Comparison of ENCODE assay signal across 21 cellular contexts in the genomic region with DNA sequence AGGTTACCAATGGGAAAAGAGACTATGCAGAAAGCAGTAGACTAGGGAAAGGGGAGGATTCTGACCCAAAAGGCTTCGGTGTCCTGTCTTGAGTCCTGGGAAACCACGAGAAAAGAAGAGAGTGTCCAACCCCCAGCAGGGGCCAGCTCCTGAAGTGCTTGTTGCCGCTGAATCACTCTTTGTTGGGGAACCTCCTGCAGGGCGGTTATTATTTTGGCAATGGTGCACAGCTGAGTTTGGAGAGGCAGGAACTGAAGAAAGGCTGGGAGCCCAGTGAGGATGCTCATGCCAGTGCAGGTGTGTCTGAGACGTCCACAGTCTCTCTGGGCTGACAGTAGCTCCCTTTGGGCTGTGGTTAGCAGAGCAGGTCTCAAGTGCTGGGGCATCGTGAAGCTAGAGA.
DNase-seq lines count a peak whose midpoint lies in the region; ATAC-seq lines count a peak whose summit lies in the region.
"Had no signal": no experiment of that assay in that cellular context is flagged by ENCODE, and none has a peak within 500 bp of the region (broad histone marks: within the 10 kb centered on the region; RNA-seq: fewer than 3 reads in every experiment).

No MANE protein-coding gene starts in this region.

- no peaks in the 10 kb centered on the region for H3K27me3 Mint-ChIP-seq in activated T-helper 17 cell treated with anti-CD3 and anti-CD28 coated beads, Interleukin-2, amount 50 U/mL, for 72 hours
- no peaks in the 10 kb centered on the region for H3K27me3 Mint-ChIP-seq in natural killer cell treated with Interleukin-12 subunit alpha and Interleukin-12 subunit beta and Interleukin-15 and Interleukin-18, amount 100 ng/mL, for 72 hours

- ATAC-seq in activated T-helper 17 cell treated with anti-CD3 and anti-CD28 coated beads, Interleukin-2, amount 50 U/mL, for 72 hours (replicated peaks) = no peak
- no peak for ATAC-seq in natural killer cell treated with Interleukin-12 subunit alpha and Interleukin-12 subunit beta and Interleukin-15 and Interleukin-18, amount 100 ng/mL, for 72 hours
- no peak for ATAC-seq in HG02571 (IDR thresholded peaks at IDR 0.05; ENCODE audit: unreplicated experiment)
- ATAC-seq in activated naive CD4-positive, alpha-beta T cell treated with anti-CD3 and anti-CD28 coated beads, Interleukin-2, amount 50 U/mL, for 72 hours = no peak
- ATAC-seq: activated T-cell treated with anti-CD3 and anti-CD28 coated beads, Interleukin-2, amount 50 U/mL, for 72 hours; CD8-positive, alpha-beta T cell had no signal

- peaks cover 51% of the 10 kb centered on the region for H3K36me3 Mint-ChIP-seq in activated T-helper 17 cell treated with anti-CD3 and anti-CD28 coated beads, Interleukin-2, amount 50 U/mL, for 72 hours (ENCODE audit: low read depth)
- H3K36me3 Mint-ChIP-seq in natural killer cell treated with Interleukin-12 subunit alpha and Interleukin-12 subunit beta and Interleukin-15 and Interleukin-18, amount 100 ng/mL, for 72 hours = peaks cover 5% of the 10 kb centered on the region
- no peaks in the 10 kb centered on the region for H3K36me3 Mint-ChIP-seq in activated naive CD4-positive, alpha-beta T cell treated with anti-CD3 and anti-CD28 coated beads, Interleukin-2, amount 50 U/mL, for 72 hours

- no peak overlapping the region for H3K4me3 Mint-ChIP-seq in activated T-helper 17 cell treated with anti-CD3 and anti-CD28 coated beads, Interleukin-2, amount 50 U/mL, for 72 hours
- peak overlapping the region; percentile 46 for H3K4me3 Mint-ChIP-seq in natural killer cell treated with Interleukin-12 subunit alpha and Interleukin-12 subunit beta and Interleukin-15 and Interleukin-18, amount 100 ng/mL, for 72 hours
- H3K4me3 Mint-ChIP-seq: activated T-cell treated with anti-CD3 and anti-CD28 coated beads, Interleukin-2, amount 50 U/mL, for 72 hours; CD8-positive, alpha-beta T cell; HFFc6 had no signal

- no peaks in the 10 kb centered on the region for H3K9me3 Mint-ChIP-seq in activated T-helper 17 cell treated with anti-CD3 and anti-CD28 coated beads, Interleukin-2, amount 50 U/mL, for 72 hours
- H3K9me3 Mint-ChIP-seq in natural killer cell treated with Interleukin-12 subunit alpha and Interleukin-12 subunit beta and Interleukin-15 and Interleukin-18, amount 100 ng/mL, for 72 hours = no peaks in the 10 kb centered on the region
- H3K9me3 Mint-ChIP-seq in activated naive CD4-positive, alpha-beta T cell treated with anti-CD3 and anti-CD28 coated beads, Interleukin-2, amount 50 U/mL, for 72 hours = no peaks in the 10 kb centered on the region
- H3K9me3 Mint-ChIP-seq: activated T-cell treated with anti-CD3 and anti-CD28 coated beads, Interleukin-2, amount 50 U/mL, for 72 hours; CD8-positive, alpha-beta T cell; HFFc6 had no signal

- peaks cover 19% of the 10 kb centered on the region for H3K4me1 Mint-ChIP-seq in activated T-helper 17 cell treated with anti-CD3 and anti-CD28 coated beads, Interleukin-2, amount 50 U/mL, for 72 hours
- H3K4me1 Mint-ChIP-seq in natural killer cell treated with Interleukin-12 subunit alpha and Interleukin-12 subunit beta and Interleukin-15 and Interleukin-18, amount 100 ng/mL, for 72 hours (ENCODE audit: low read depth in 2 of 2) = peaks cover 46% of the 10 kb centered on the region in 2 donors

- DNase-seq in NCI-H748 (lab: John Stamatoyannopoulos, UW; ENCODE audit: unreplicated experiment) = peak; percentile 16
- DNase-seq in NCI-H748 treated with DMSO at 0.1 percent for 48 hours (lab: John Stamatoyannopoulos, UW) = no peak
- peak; percentile 32 for DNase-seq in Daoy (ENCODE audit: low read depth)
- DNase-seq in natural killer cell treated with Interleukin-12 subunit alpha and Interleukin-12 subunit beta and Interleukin-15 and Interleukin-18, amount 100 ng/mL, for 72 hours (ENCODE audit: low spot score) = no peak
- DNase-seq in activated gamma-delta T cell treated with Interleukin-2 at 50 U/mL for 16 hours = no peak
- DNase-seq in activated naive CD4-positive, alpha-beta T cell treated with anti-CD3 and anti-CD28 coated beads, Interleukin-2, amount 50 U/mL, for 72 hours (ENCODE audit: low spot score in 2 of 2) = no peak
- DNase-seq: activated T-cell treated with anti-CD3 and anti-CD28 coated beads, Interleukin-2, amount 50 U/mL, for 72 hours; amniotic stem cell; CD8-positive, alpha-beta T cell; foreskin melanocyte; HFFc6; Kasumi-1; kidney glomerular epithelial cell; NCI-H146; NCI-H510A treated with DMSO at 0.1 percent for 48 hours; OCI-M1; SJCRH30; stimulated activated CD4-positive, alpha-beta T cell treated with anti-CD3 and anti-CD28 coated beads, Interleukin-15, amount 100 ng/mL, for 24 hours; T-helper 9 cell had no signal

- H3K27ac Mint-ChIP-seq in activated T-helper 17 cell treated with anti-CD3 and anti-CD28 coated beads, Interleukin-2, amount 50 U/mL, for 72 hours = peak overlapping the region; percentile 8
- peak overlapping the region; percentile 96 to 97 for H3K27ac Mint-ChIP-seq in natural killer cell treated with Interleukin-12 subunit alpha and Interleukin-12 subunit beta and Interleukin-15 and Interleukin-18, amount 100 ng/mL, for 72 hours
- H3K27ac Mint-ChIP-seq in activated naive CD4-positive, alpha-beta T cell treated with anti-CD3 and anti-CD28 coated beads, Interleukin-2, amount 50 U/mL, for 72 hours = no peak overlapping the region
- H3K27ac Mint-ChIP-seq: activated T-cell treated with anti-CD3 and anti-CD28 coated beads, Interleukin-2, amount 50 U/mL, for 72 hours; CD8-positive, alpha-beta T cell; HFFc6 had no signal

Comparison
In these comparisons a context has a peak if more than half of its experiments do, and no peak if none do; other contexts are left out.
1. DNase-seq: peak in NCI-H748 (single experiment) and Daoy (single experiment); none in NCI-H748 treated with DMSO at 0.1 percent for 48 hours (single experiment), natural killer cell treated with Interleukin-12 subunit alpha and Interleukin-12 subunit beta and Interleukin-15 and Interleukin-18, amount 100 ng/mL, for 72 hours (single experiment), activated gamma-delta T cell treated with Interleukin-2 at 50 U/mL for 16 hours (single experiment) and activated naive CD4-positive, alpha-beta T cell treated with anti-CD3 and anti-CD28 coated beads, Interleukin-2, amount 50 U/mL, for 72 hours (0 of 2).
2. H3K27ac Mint-ChIP-seq: peak in activated T-helper 17 cell treated with anti-CD3 and anti-CD28 coated beads, Interleukin-2, amount 50 U/mL, for 72 hours (single experiment) and natural killer cell treated with Interleukin-12 subunit alpha and Interleukin-12 subunit beta and Interleukin-15 and Interleukin-18, amount 100 ng/mL, for 72 hours (2 of 2); none in activated naive CD4-positive, alpha-beta T cell treated with anti-CD3 and anti-CD28 coated beads, Interleukin-2, amount 50 U/mL, for 72 hours (0 of 2).